Comparison of ENCODE assay signal across 8 cellular contexts in the genomic region with DNA sequence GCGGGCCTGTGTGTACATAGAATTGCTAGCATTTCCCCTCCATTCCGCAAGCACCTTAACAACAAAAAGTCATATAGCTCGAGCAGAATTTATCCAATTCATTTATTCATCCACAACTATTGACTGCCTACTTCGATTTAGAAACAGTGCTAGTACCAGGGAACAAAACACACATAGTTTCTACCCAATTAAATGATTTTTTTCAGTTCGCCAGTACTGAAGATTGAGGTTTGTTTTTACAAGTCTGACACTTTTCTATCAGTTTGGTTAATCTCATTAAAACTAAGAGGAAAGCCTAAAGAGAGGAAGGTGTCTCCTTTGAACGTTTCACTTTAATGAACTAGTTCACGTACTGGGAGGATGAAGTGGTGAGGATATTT. TPM values are rescaled to one million over a fixed set of nuclear protein-coding genes. Genes with fewer than 3 reads are reported as not detected.
DNase-seq lines count a peak whose midpoint lies in the region; ATAC-seq and TF ChIP-seq lines count a peak whose summit lies in the region.

No MANE protein-coding gene starts in this region.

- TF ChIP-seq CTCF in neural crest cell (conservative IDR thresholded peaks at IDR 0.05), result no peak

- ATAC-seq in HG02852 (IDR thresholded peaks at IDR 0.05; ENCODE audit: unreplicated experiment), result no peak

- 1% methylated on average over 7 of the region's 7 CpGs for WGBS in ectodermal cell, 2 experiments

- intact Hi-C loops in CD4-positive, alpha-beta memory T cell (cut with micrococcal nuclease), result loop anchor here (1.0 to 10.0 kb wide), 3 partner anchors 96 to 366 kb away; a partner anchor contains a TSS

- H3K27ac ChIP-seq in CD4-positive, alpha-beta memory T cell (ENCODE audit: low read depth, low read length), result peak overlapping the region; percentile 94
- peak overlapping the region; percentile 86 for H3K27ac ChIP-seq in ectodermal cell (ENCODE audit: insufficient read depth, low read depth, low read length, poor library complexity, severe bottlenecking)

- H3K9me3 Mint-ChIP-seq in CD4-positive, alpha-beta memory T cell, result peaks cover 0 to 2% (median 0%) of the 10 kb centered on the region in 8 donors
- H3K9me3 Mint-ChIP-seq in neural crest cell, result peaks cover 2% of the 10 kb centered on the region

- no peaks in the 10 kb centered on the region for H3K27me3 Mint-ChIP-seq in CD4-positive, alpha-beta memory T cell
- no peaks in the 10 kb centered on the region for H3K27me3 Mint-ChIP-seq in neural crest cell (ENCODE audit: low read depth)

- peaks cover 30 to 63% (median 48%) of the 10 kb centered on the region in 4 donors for H3K4me1 Mint-ChIP-seq in CD4-positive, alpha-beta memory T cell
- peaks cover 37% of the 10 kb centered on the region for H3K4me1 Mint-ChIP-seq in neural crest cell

- no peaks in the 10 kb centered on the region for H3K36me3 ChIP-seq in CD4-positive, alpha-beta memory T cell (ENCODE audit: insufficient read depth, low read length)
- peaks cover 26% of the 10 kb centered on the region for H3K36me3 ChIP-seq in MG63
- H3K36me3 ChIP-seq in ectodermal cell (ENCODE audit: control insufficient read depth, insufficient read depth, low read length), result no peaks in the 10 kb centered on the region

- peak in 1 of 5 donors; percentile 33 for DNase-seq in CD4-positive, alpha-beta memory T cell
- no peak for DNase-seq in MG63
- no peak for DNase-seq in neural crest cell (ENCODE audit: low read depth, low spot score)
- DNase-seq in stimulated activated CD4-positive, alpha-beta T cell treated with anti-CD3 and anti-CD28 coated beads, Interleukin-4, amount 100 ng/mL, for 1 hour, result no peak
- no peak for DNase-seq in NCI-H1417 treated with DMSO at 0.1 percent for 48 hours (lab: John Stamatoyannopoulos, UW)
- DNase-seq in cortex of kidney (lab: John Stamatoyannopoulos, UW), result no peak

- H3K27me3 ChIP-seq in CD4-positive, alpha-beta memory T cell (ENCODE audit: insufficient read depth, low read length), result no peaks in the 10 kb centered on the region
- no peaks in the 10 kb centered on the region for H3K27me3 ChIP-seq in MG63
- H3K27me3 ChIP-seq in ectodermal cell (ENCODE audit: control insufficient read depth, insufficient read depth, low read length, poor library complexity, severe bottlenecking), result no peaks in the 10 kb centered on the region

- CTCF ChIA-PET in CD4-positive, alpha-beta memory T cell (lab: Charles Lee; ENCODE audit: partially characterized antibody), result interaction anchor here (0.6 to 1.4 kb wide), 5 partner anchors 9 to 252 kb away, joined by 3 to 7 read pairs (median 3); a partner anchor contains a TSS

- peak overlapping the region; percentile 70 to 91 for H3K4me3 ChIP-seq in CD4-positive, alpha-beta memory T cell (ENCODE audit: low read length in 2 of 2)
- H3K4me3 ChIP-seq in MG63, result peak overlapping the region; percentile 97
- peak overlapping the region; percentile 83 for H3K4me3 ChIP-seq in ectodermal cell (ENCODE audit: insufficient read depth, low read depth, low read length)

- H3K27ac Mint-ChIP-seq in CD4-positive, alpha-beta memory T cell, result peak overlapping the region; percentile 95 to 100 (median 99)
- H3K27ac Mint-ChIP-seq in neural crest cell (ENCODE audit: unreplicated experiment), result peak overlapping the region; percentile 100

- H3K9me3 ChIP-seq in CD4-positive, alpha-beta memory T cell (ENCODE audit: control insufficient read depth in 1 of 2, low read length in 2 of 2), result no peaks in the 10 kb centered on the region
- H3K9me3 ChIP-seq in MG63, result no peaks in the 10 kb centered on the region
- H3K9me3 ChIP-seq in ectodermal cell (ENCODE audit: control insufficient read depth, low read length), result no peaks in the 10 kb centered on the region

- peaks cover 31% of the 10 kb centered on the region for H3K4me1 ChIP-seq in CD4-positive, alpha-beta memory T cell (ENCODE audit: insufficient read depth, low read length)
- H3K4me1 ChIP-seq in ectodermal cell (ENCODE audit: control insufficient read depth, insufficient read depth, low read length), result no peaks in the 10 kb centered on the region

- peak overlapping the region; percentile 97 to 100 (median 99) for H3K4me3 Mint-ChIP-seq in CD4-positive, alpha-beta memory T cell
- peak overlapping the region; percentile 100 for H3K4me3 Mint-ChIP-seq in neural crest cell

- POLR2A ChIA-PET in CD4-positive, alpha-beta memory T cell (lab: Charles Lee; ENCODE audit: partially characterized antibody), result interaction anchor here (0.9 to 3.9 kb wide), 19 partner anchors 9 to 665 kb away, joined by 3 to 50 read pairs (median 5); a partner anchor contains a TSS

- peaks cover 19 to 41% of the 10 kb centered on the region in 2 donors for H3K36me3 Mint-ChIP-seq in CD4-positive, alpha-beta memory T cell
- peaks cover 9% of the 10 kb centered on the region for H3K36me3 Mint-ChIP-seq in neural crest cell (ENCODE audit: low read depth)

RNA-seq across cellular contexts. Expression of a gene that starts 0.6 kb away (rescaled TPM):
- total RNA-seq in CD4-positive, alpha-beta memory T cell, result 10 to 100 TPM; 25.3 to 26.1 TPM
- polyA plus RNA-seq in CD4-positive, alpha-beta memory T cell, result 10 to 100 TPM; 16.5 to 19.8 TPM
- total RNA-seq in MG63 (2014; rRNA removed; shearing (Covaris generic); ENCODE audit: low replicate concordance), result 169 and 174 TPM in 2 replicates
- polyA plus RNA-seq in ectodermal cell (2013, experiment 1 of 4), result 56.6 TPM
- 55.6 TPM for polyA plus RNA-seq in ectodermal cell (2013, experiment 2 of 4)
- polyA plus RNA-seq in ectodermal cell (2013, experiment 3 of 4), result 49.3 TPM
- 48.4 TPM for polyA plus RNA-seq in ectodermal cell (2013, experiment 4 of 4)
- total RNA-seq in neural crest cell, result 48.6 and 53.1 TPM in 2 replicates

RNA-seq across cellular contexts. Expression of a gene that starts 0.6 kb away (rescaled TPM):
- total RNA-seq in CD4-positive, alpha-beta memory T cell, result 10 to 100 TPM; 13.7 to 15.6 TPM
- 1 to 10 TPM; 1.2 to 5.2 TPM for polyA plus RNA-seq in CD4-positive, alpha-beta memory T cell
- 15.8 and 20.9 TPM in 2 replicates for total RNA-seq in MG63 (2014; rRNA removed; shearing (Covaris generic); ENCODE audit: low replicate concordance)
- polyA plus RNA-seq in ectodermal cell (2013, experiment 1 of 4), result 29.4 TPM
- polyA plus RNA-seq in ectodermal cell (2013, experiment 2 of 4), result 31.4 TPM
- 22.2 TPM for polyA plus RNA-seq in ectodermal cell (2013, experiment 3 of 4)
- 24.3 TPM for polyA plus RNA-seq in ectodermal cell (2013, experiment 4 of 4)
- total RNA-seq in neural crest cell, result 32.0 and 33.2 TPM in 2 replicates
